Comparison of ENCODE assay signal across 19 cellular contexts in genomic region chr20:41229259-41229658, GRCh38.
"Had no signal": no experiment of that assay in that cellular context is flagged by ENCODE, and none has a peak within 500 bp of the region (broad histone marks: within the 10 kb centered on the region; RNA-seq: fewer than 3 reads in every experiment).

No MANE protein-coding gene starts in this region.

- H3K36me3 Mint-ChIP-seq: activated naive CD4-positive, alpha-beta T cell treated with anti-CD3 and anti-CD28 coated beads, Interleukin-2, amount 50 U/mL, for 72 hours; brain; natural killer cell; type B pancreatic cell; WTC11 had no signal

- H3K4me3 ChIP-seq: esophagus squamous epithelium, lung, ovary, thoracic aorta had no signal

- DNase-seq: activated T-cell treated with anti-CD3 and anti-CD28 coated beads, Interleukin-2, amount 50 U/mL, for 24 hours; aorta; central memory CD4-positive, alpha-beta T cell; esophagus squamous epithelium; natural killer cell; ovary; stimulated activated CD4-positive, alpha-beta T cell treated with anti-CD3 and anti-CD28 coated beads, Interleukin-2, amount 100 ng/mL, for 48 hours; stimulated activated CD8-positive, alpha-beta memory T cell treated with anti-CD3 and anti-CD28 coated beads, Interleukin-4, amount 100 ng/mL, for 48 hours; stimulated activated naive B cell treated with anti-CD40 and anti-IgM and Interleukin-4, amounts not matched to agents 10 μg/mL and 1 μg/mL and 100 μg/mL, for 72 hours; T1000 had no signal

- ATAC-seq: activated naive CD4-positive, alpha-beta T cell treated with anti-CD3 and anti-CD28 coated beads, Interleukin-2, amount 50 U/mL, for 72 hours; activated T-helper 17 cell treated with anti-CD3 and anti-CD28 coated beads, Interleukin-2, amount 50 U/mL, for 72 hours; natural killer cell; sciatic nerve; stimulated activated naive B cell treated with anti-CD40 and anti-IgM and Interleukin-4, amounts not matched to agents 10 μg/mL and 1 μg/mL and 100 μg/mL, for 72 hours; WTC11 had no signal

- H3K4me3 Mint-ChIP-seq: activated T-cell treated with anti-CD3 and anti-CD28 coated beads, Interleukin-2, amount 50 U/mL, for 24 hours; activated T-helper 17 cell treated with anti-CD3 and anti-CD28 coated beads, Interleukin-2, amount 50 U/mL, for 72 hours; brain; natural killer cell; stimulated activated naive B cell treated with anti-CD40 and anti-IgM and Interleukin-4, amounts not matched to agents 10 μg/mL and 1 μg/mL and 100 μg/mL, for 72 hours; T-helper 1 cell treated with Interleukin-12 subunit alpha and Interleukin-12 subunit beta and Interleukin-4 antibody, amounts not matched to agents 30 μg/mL and 1 μg/mL, for 36 hours; type B pancreatic cell; WTC11 had no signal

- H3K27me3 ChIP-seq: esophagus squamous epithelium, ovary had no signal

- H3K27ac ChIP-seq: esophagus squamous epithelium, ovary, thoracic aorta had no signal

- H3K9me3 ChIP-seq: esophagus squamous epithelium, ovary, thoracic aorta had no signal

- H3K27me3 Mint-ChIP-seq: activated T-cell treated with anti-CD3 and anti-CD28 coated beads, Interleukin-2, amount 50 U/mL, for 24 hours; activated T-helper 17 cell treated with anti-CD3 and anti-CD28 coated beads, Interleukin-2, amount 50 U/mL, for 72 hours; brain; stimulated activated naive B cell treated with anti-CD40 and anti-IgM and Interleukin-4, amounts not matched to agents 10 μg/mL and 1 μg/mL and 100 μg/mL, for 72 hours; type B pancreatic cell had no signal

- H3K9me3 Mint-ChIP-seq: activated naive CD4-positive, alpha-beta T cell treated with anti-CD3 and anti-CD28 coated beads, Interleukin-2, amount 50 U/mL, for 72 hours; activated T-cell treated with anti-CD3 and anti-CD28 coated beads, Interleukin-2, amount 50 U/mL, for 24 hours; activated T-helper 17 cell treated with anti-CD3 and anti-CD28 coated beads, Interleukin-2, amount 50 U/mL, for 72 hours; brain; natural killer cell; stimulated activated naive B cell treated with anti-CD40 and anti-IgM and Interleukin-4, amounts not matched to agents 10 μg/mL and 1 μg/mL and 100 μg/mL, for 72 hours; T-helper 1 cell treated with Interleukin-12 subunit alpha and Interleukin-12 subunit beta and Interleukin-4 antibody, amounts not matched to agents 30 μg/mL and 1 μg/mL, for 36 hours; type B pancreatic cell; WTC11 had no signal

- H3K27ac Mint-ChIP-seq: activated naive CD4-positive, alpha-beta T cell treated with anti-CD3 and anti-CD28 coated beads, Interleukin-2, amount 50 U/mL, for 72 hours; activated T-cell treated with anti-CD3 and anti-CD28 coated beads, Interleukin-2, amount 50 U/mL, for 24 hours; activated T-helper 17 cell treated with anti-CD3 and anti-CD28 coated beads, Interleukin-2, amount 50 U/mL, for 72 hours; natural killer cell; stimulated activated naive B cell treated with anti-CD40 and anti-IgM and Interleukin-4, amounts not matched to agents 10 μg/mL and 1 μg/mL and 100 μg/mL, for 72 hours; T-helper 1 cell treated with Interleukin-12 subunit alpha and Interleukin-12 subunit beta and Interleukin-4 antibody, amounts not matched to agents 30 μg/mL and 1 μg/mL, for 36 hours; type B pancreatic cell; WTC11 had no signal

- H3K36me3 ChIP-seq: esophagus squamous epithelium, ovary, thoracic aorta had no signal
